14 cellular contexts compared by ENCODE assay signal in genomic region chr10:79007843-79008319, GRCh38.
DNase-seq lines count a peak whose midpoint lies in the region; ATAC-seq, FAIRE-seq and TF ChIP-seq lines count a peak whose summit lies in the region.
"Had no signal": no experiment of that assay in that cellular context is flagged by ENCODE, and none has a peak within 500 bp of the region (broad histone marks: within the 10 kb centered on the region; RNA-seq: fewer than 3 reads in every experiment).

No MANE protein-coding gene starts in this region.

- POLR2A ChIA-PET in HEK293 (lab: Yijun Ruan, JAX) = no interaction called here

- in situ Hi-C loops in gastrocnemius medialis (cut with MboI; ENCODE audit: low sequenced_read_pairs in 4 of 4) = no loop called here

- no peak overlapping the region for H3K4me3 ChIP-seq in HEK293 (ENCODE audit: low read depth, low read length)
- H3K4me3 ChIP-seq in fibroblast of lung (replicated peaks in 1 of 4; ENCODE audit: control extremely low read depth in 1 of 4, insufficient read depth in 1 of 4, low read depth in 3 of 4, low read length in 4 of 4) = no peak overlapping the region
- H3K4me3 ChIP-seq in gastrocnemius medialis = no peak overlapping the region
- H3K4me3 ChIP-seq: heart left ventricle had no signal

- intact Hi-C loops in gastrocnemius medialis (cut with DNase I; ENCODE audit: low total_unique reads) = loop anchor here (5.0 kb wide), 1 partner anchor 144 kb away; no protein-coding TSS in a partner anchor

- H3K4me2 ChIP-seq in fibroblast of lung (ENCODE audit: extremely low read depth, insufficient read depth, low read length) = no peak overlapping the region

- H3K36me3 ChIP-seq in HEK293 (ENCODE audit: control insufficient read depth in 2 of 2, insufficient read depth in 1 of 2, low read length in 2 of 2) = no peaks in the 10 kb centered on the region
- H3K36me3 ChIP-seq in fibroblast of lung (ENCODE audit: control insufficient read depth, insufficient read depth, low read length) = no peaks in the 10 kb centered on the region
- no peaks in the 10 kb centered on the region for H3K36me3 ChIP-seq in gastrocnemius medialis
- H3K36me3 ChIP-seq: heart left ventricle had no signal

- no peaks in the 10 kb centered on the region for H3K9me3 ChIP-seq in HEK293 (ENCODE audit: control insufficient read depth, insufficient read depth, low read depth, low read length)
- H3K9me3 ChIP-seq in fibroblast of lung (ENCODE audit: control insufficient read depth, insufficient read depth, low read depth, low read length) = no peaks in the 10 kb centered on the region
- no peaks in the 10 kb centered on the region for H3K9me3 ChIP-seq in gastrocnemius medialis
- H3K9me3 ChIP-seq: heart left ventricle had no signal

- TF ChIP-seq POLR2A in gastrocnemius medialis (IDR thresholded peaks at IDR 0.05) (peak in 1 of 2 donors; percentile 31), H54 (IDR thresholded peaks at IDR 0.05; ENCODE audit: low read depth, low read length) (no peak)

- H2AFZ ChIP-seq in fibroblast of lung (ENCODE audit: low read length) = no peak overlapping the region

- ATAC-seq in gastrocnemius medialis = peak; percentile 94 to 96

- H3K27ac ChIP-seq in HEK293 (ENCODE audit: extremely low read depth, low read depth, low read length) (no peak overlapping the region), fibroblast of lung (ENCODE audit: insufficient read depth, low read length) (no peak overlapping the region), gastrocnemius medialis (peak overlapping the region; percentile 62 to 86 (median 82))
- H3K27ac ChIP-seq: heart left ventricle had no signal

- no peaks in the 10 kb centered on the region for H3K79me2 ChIP-seq in fibroblast of lung (ENCODE audit: control insufficient read depth, insufficient read depth, low read length)

- TF ChIP-seq CTCF in HEK293 (tag by site-specific recombination; IDR thresholded peaks at IDR 0.05) (no peak), fibroblast of lung (conservative IDR thresholded peaks at IDR 0.05 in 1 of 2, IDR thresholded peaks at IDR 0.05 in 1 of 2; ENCODE audit: low read depth in 1 of 2, low read length in 2 of 2) (no peak), gastrocnemius medialis (IDR thresholded peaks at IDR 0.05 in 4 of 5, conservative IDR thresholded peaks at IDR 0.05 in 1 of 5) (no peak)

- DNase-seq in NCI-H82 treated with DMSO at 0.1 percent for 48 hours (lab: John Stamatoyannopoulos, UW; ENCODE audit: unreplicated experiment) = peak; percentile 40
- DNase-seq in fibroblast of lung (ENCODE audit: low read depth in 2 of 2) = peak; percentile 16 to 44
- DNase-seq in gastrocnemius medialis = peak; percentile 81 to 85
- no peak for DNase-seq in T-helper 1 cell
- DNase-seq in SW480 (ENCODE audit: low spot score) = no peak
- DNase-seq in H54 (ENCODE audit: insufficient read length, low spot score) = no peak
- DNase-seq: CD4-positive, CD25-positive, alpha-beta regulatory T cell; EL; heart left ventricle; kidney; SHP77; stimulated activated naive CD4-positive, alpha-beta T cell; T-helper 9 cell had no signal

- H4K20me1 ChIP-seq in fibroblast of lung (ENCODE audit: control insufficient read depth, extremely low read depth, insufficient read depth, low read length) = no peaks in the 10 kb centered on the region

- no peak for FAIRE-seq in H54 (lab: Jason Lieb, UNC)
- FAIRE-seq: kidney had no signal

- no peak overlapping the region for H3K9ac ChIP-seq in fibroblast of lung (ENCODE audit: insufficient read depth, low read length)

- CTCF ChIA-PET in HEK293 (lab: Yijun Ruan, JAX) = interaction anchor here (0.8 kb wide), 1 partner anchor 33 kb away, joined by 3 read pairs; no protein-coding TSS in a partner anchor

- H3K27me3 ChIP-seq in fibroblast of lung (ENCODE audit: control insufficient read depth, insufficient read depth, low read length) = peaks cover 19% of the 10 kb centered on the region
- H3K27me3 ChIP-seq in gastrocnemius medialis = no peaks in the 10 kb centered on the region
- H3K27me3 ChIP-seq: heart left ventricle had no signal

- no peaks in the 10 kb centered on the region for H3K4me1 ChIP-seq in HEK293 (ENCODE audit: control insufficient read depth, insufficient read depth, low read length)
- H3K4me1 ChIP-seq in fibroblast of lung (ENCODE audit: control insufficient read depth, extremely low read depth, insufficient read depth, low read length) = no peaks in the 10 kb centered on the region
- peaks cover 31 to 35% of the 10 kb centered on the region in 2 donors for H3K4me1 ChIP-seq in gastrocnemius medialis

TF ChIP-seq in HEK293, 187 proteins besides CTCF, POLR2A, EP300 and RAD21:
- TF ChIP-seq SCRT1 (tag by site-specific recombination; IDR thresholded peaks at IDR 0.05; ENCODE audit: borderline replicate concordance) (0 out of 2 replicates have a peak, but pooled peaks have one; percentile 22), BCL6B (tag by site-specific recombination; IDR thresholded peaks at IDR 0.05) (no peak), SCRT2 (tag by site-specific recombination; IDR thresholded peaks at IDR 0.05) (peak; percentile 60)
TF ChIP-seq in HEK293: peak in this region for 2.

Comparison
In these comparisons a context has a peak if more than half of its experiments do, and no peak if none do; other contexts are left out.
1. H3K27ac ChIP-seq: peak in gastrocnemius medialis (4 of 4); none in HEK293 (single experiment) and fibroblast of lung (single experiment).
2. DNase-seq: peak in NCI-H82 treated with DMSO at 0.1 percent for 48 hours (single experiment), fibroblast of lung (2 of 2) and gastrocnemius medialis (2 of 2); none in T-helper 1 cell (0 of 5), SW480 (single experiment) and H54 (single experiment).